In genomic region chr22:33056108-33056507, GRCh38 we compare ENCODE assay signal across 14 cellular contexts. TPM values are rescaled to one million over a fixed set of nuclear protein-coding genes. Genes with fewer than 3 reads are reported as not detected.
"Had no signal": no experiment of that assay in that cellular context is flagged by ENCODE, and none has a peak within 500 bp of the region (broad histone marks: within the 10 kb centered on the region; RNA-seq: fewer than 3 reads in every experiment).

No MANE protein-coding gene starts in this region.

- H3K4me1 Mint-ChIP-seq: activated naive CD4-positive, alpha-beta T cell treated with anti-CD3 and anti-CD28 coated beads, Interleukin-2, amount 50 U/mL, for 24 hours; immature natural killer cell had no signal

- H3K4me3 Mint-ChIP-seq: activated CD8-positive, alpha-beta T cell treated with anti-CD3 and anti-CD28 coated beads, Interleukin-2, amount 10 ng/mL, durations not matched to agents 7 days and 5 days; activated naive CD4-positive, alpha-beta T cell treated with anti-CD3 and anti-CD28 coated beads, Interleukin-2, amount 50 U/mL, for 24 hours; immature natural killer cell had no signal

- H3K9me3 ChIP-seq: adrenal gland, lower lobe of right lung, pancreas, thoracic aorta had no signal

- H3K27ac ChIP-seq: adrenal gland, lower lobe of right lung, pancreas, thoracic aorta had no signal

- DNase-seq: activated CD4-positive, alpha-beta T cell treated with anti-CD3 and anti-CD28 coated beads for 4 hours; activated CD8-positive, alpha-beta memory T cell treated with anti-CD3 and anti-CD28 coated beads, Interleukin-2, amount 50 U/mL, for 4 hours; activated CD8-positive, alpha-beta T cell treated with anti-CD3 and anti-CD28 coated beads, Interleukin-2, amount 10 ng/mL, durations not matched to agents 7 days and 5 days; activated effector memory CD4-positive, alpha-beta T cell treated with anti-CD3 and anti-CD28 coated beads, Interleukin-2, amount 50 U/mL, for 16 hours; activated T-cell treated with anti-CD3 and anti-CD28 coated beads, Interleukin-2, amount 50 U/mL, for 48 hours; adrenal gland; immature natural killer cell; lower lobe of right lung; pancreas; stimulated activated CD4-positive, alpha-beta T cell treated with anti-CD3 and anti-CD28 coated beads, Interleukin-1b, Interleukin-23, amount 100 ng/mL, for 48 hours; T-helper 2 cell had no signal

- H3K27ac Mint-ChIP-seq: activated CD8-positive, alpha-beta T cell treated with anti-CD3 and anti-CD28 coated beads, Interleukin-2, amount 10 ng/mL, durations not matched to agents 7 days and 5 days; activated naive CD4-positive, alpha-beta T cell treated with anti-CD3 and anti-CD28 coated beads, Interleukin-2, amount 50 U/mL, for 24 hours; immature natural killer cell had no signal

- ATAC-seq: activated CD8-positive, alpha-beta T cell treated with anti-CD3 and anti-CD28 coated beads, Interleukin-2, amount 10 ng/mL, durations not matched to agents 7 days and 5 days; esophagus mucosa; lower lobe of right lung; pancreas had no signal

- H3K4me3 ChIP-seq: adrenal gland, lower lobe of right lung, pancreas, thoracic aorta had no signal

- H3K9me3 Mint-ChIP-seq: activated naive CD4-positive, alpha-beta T cell treated with anti-CD3 and anti-CD28 coated beads, Interleukin-2, amount 50 U/mL, for 24 hours had no signal

- H3K4me1 ChIP-seq: adrenal gland, pancreas had no signal

- H3K36me3 ChIP-seq: adrenal gland, lower lobe of right lung, pancreas, thoracic aorta had no signal

- H3K36me3 Mint-ChIP-seq: activated naive CD4-positive, alpha-beta T cell treated with anti-CD3 and anti-CD28 coated beads, Interleukin-2, amount 50 U/mL, for 24 hours; immature natural killer cell had no signal

RNA-seq across cellular contexts. Expression of gene SYN3, which starts 2.1 kb away (rescaled TPM):
- total RNA-seq: activated CD8-positive, alpha-beta T cell treated with anti-CD3 and anti-CD28 coated beads, Interleukin-2, amount 10 ng/mL, durations not matched to agents 7 days and 5 days; esophagus mucosa; thoracic aorta had no signal
- polyA plus RNA-seq: immature natural killer cell had no signal
